ENCODE assay signal across 1 cellular context in the genomic region with DNA sequence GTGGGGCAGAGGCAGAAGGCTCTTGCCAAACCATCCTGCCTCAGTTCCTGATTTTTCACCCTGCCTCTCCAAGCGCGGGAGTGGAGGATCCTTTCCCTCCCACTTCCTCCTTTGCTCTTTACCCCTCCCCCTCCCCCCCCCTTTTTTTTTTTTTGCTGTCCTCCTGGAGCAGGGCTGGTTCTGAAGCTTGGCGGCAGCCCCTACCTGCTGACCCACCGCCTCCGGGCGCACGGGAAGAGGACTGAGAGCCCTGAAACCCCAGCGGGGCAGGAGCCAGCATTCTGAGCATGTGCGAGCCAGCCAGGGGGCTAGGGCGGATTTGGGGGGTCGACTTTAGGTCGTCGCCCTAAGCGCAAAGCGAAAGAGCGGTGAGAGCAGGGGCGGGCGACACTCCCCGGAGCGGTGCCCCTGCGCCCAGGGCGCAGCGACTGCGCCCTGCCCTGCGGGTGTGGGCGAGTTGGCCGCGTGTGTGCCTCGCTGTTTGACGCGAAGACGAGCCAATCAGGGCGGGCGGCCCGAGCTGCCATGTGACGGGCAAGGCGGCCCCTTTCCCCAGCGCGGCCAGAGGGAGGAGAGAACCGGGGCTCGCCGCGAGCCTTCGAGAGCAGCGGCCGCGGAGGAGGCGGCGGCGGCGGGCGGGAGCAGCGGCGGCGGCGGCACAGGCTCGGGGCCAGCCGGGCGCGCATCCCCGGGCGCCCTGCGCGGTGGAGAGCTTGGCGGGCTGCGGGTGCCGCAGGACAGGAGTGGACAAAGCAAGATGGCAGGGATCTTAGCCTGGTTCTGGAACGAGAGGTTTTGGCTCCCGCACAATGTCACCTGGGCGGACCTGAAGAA.
TF ChIP-seq lines count a peak whose summit lies in the region.

TSS of gene CERS6 (plus strand) at position 581 of the 834 bp plus-strand sequence. CDS start at position 758, 177 bp downstream.

TF ChIP-seq in K562, 482 proteins besides CTCF, POLR2A, EP300 and RAD21 (continued from another document and continues in another):
- TF ChIP-seq IRF9 (tag; IDR thresholded peaks at IDR 0.05) (no peak), NR2C2 (CRISPR knock-in tag; IDR thresholded peaks at IDR 0.05) (0 out of 2 replicates have a peak, but pooled peaks have one; percentile 58), NR2C2 (tag; IDR thresholded peaks at IDR 0.05) (peak; percentile 36; the same call in 1 of the 2 replicates), ZBTB1 (CRISPR knock-in tag; IDR thresholded peaks at IDR 0.05; ENCODE audit: borderline replicate concordance, low read depth) (peak; percentile 86; the same call in 1 of the 2 replicates), MTA2 (IDR thresholded peaks at IDR 0.05; ENCODE audit: low read depth) (no peak), HLTF (IDR thresholded peaks at IDR 0.05) (no peak), SNIP1 (IDR thresholded peaks at IDR 0.05; ENCODE audit: low read depth) (0 out of 2 replicates have a peak, but pooled peaks have one; percentile 51), ZNF717 (CRISPR knock-in tag; IDR thresholded peaks at IDR 0.05) (no peak), ZFP1 (CRISPR knock-in tag; IDR thresholded peaks at IDR 0.05) (no peak), ZNF23 (CRISPR knock-in tag; IDR thresholded peaks at IDR 0.05) (no peak), NFE2 (IDR thresholded peaks at IDR 0.05; ENCODE audit: low read depth) (no peak), SMARCE1 (IDR thresholded peaks at IDR 0.05) (no peak), HDAC2 (IDR thresholded peaks at IDR 0.05) (no peak), HNRNPLL (IDR thresholded peaks at IDR 0.05; ENCODE audit: low read depth, low read length, poor library complexity, severe bottlenecking) (peak; percentile 83), MTA3 (IDR thresholded peaks at IDR 0.05; ENCODE audit: borderline replicate concordance) (peak; percentile 91), TAF1 (IDR thresholded peaks at IDR 0.05; ENCODE audit: control insufficient read depth, extremely low read depth, insufficient read depth, low read length, severe bottlenecking) (peak; percentile 29), NR0B1 (IDR thresholded peaks at IDR 0.05; ENCODE audit: partially characterized antibody) (no peak), ZNF347 (CRISPR knock-in tag; IDR thresholded peaks at IDR 0.05; ENCODE audit: low read depth) (no peak), ZFX (CRISPR knock-in tag; IDR thresholded peaks at IDR 0.05) (peak; percentile 61), SREBF2 (CRISPR knock-in tag; IDR thresholded peaks at IDR 0.05) (no peak), SRSF9 (IDR thresholded peaks at IDR 0.05; ENCODE audit: borderline replicate concordance, low read depth, low read length) (no peak), PCBP1 (IDR thresholded peaks at IDR 0.05; ENCODE audit: low read depth, low read length, poor library complexity, severe bottlenecking) (peak; percentile 13), E2F6 (IDR thresholded peaks at IDR 0.05; ENCODE audit: borderline replicate concordance in 1 of 2, extremely low read depth in 1 of 2, insufficient read depth in 1 of 2, insufficient read length in 1 of 2, low read depth in 1 of 2, low read length in 1 of 2, poor library complexity in 1 of 2, severe bottlenecking in 1 of 2) (peak; percentile 96 to 99), ZNF695 (CRISPR knock-in tag; IDR thresholded peaks at IDR 0.05) (no peak), EWSR1 (IDR thresholded peaks at IDR 0.05; ENCODE audit: borderline replicate concordance, low read depth, partially characterized antibody) (no peak), ZSCAN29 (IDR thresholded peaks at IDR 0.05) (no peak), SMARCA4 (IDR thresholded peaks at IDR 0.05) (no peak), ELF1 (tag; IDR thresholded peaks at IDR 0.05) (no peak; the same call in 1 of the 2 replicates), ZC3H4 (CRISPR knock-in tag; IDR thresholded peaks at IDR 0.05; ENCODE audit: borderline replicate concordance) (no peak; the same call in 1 of the 2 replicates), PYGO2 (tag; IDR thresholded peaks at IDR 0.05) (no peak), MAFK (IDR thresholded peaks at IDR 0.05; ENCODE audit: low read length) (no peak), ZNF316 (IDR thresholded peaks at IDR 0.05) (no peak), SRSF1 (IDR thresholded peaks at IDR 0.05; ENCODE audit: low read depth, low read length) (no peak), FOXA1 (IDR thresholded peaks at IDR 0.05; ENCODE audit: borderline replicate concordance) (no peak), SLC30A9 (CRISPR knock-in tag; IDR thresholded peaks at IDR 0.05) (no peak), MCM2 (IDR thresholded peaks at IDR 0.05; ENCODE audit: low read depth) (no peak), LCOR (CRISPR knock-in tag; IDR thresholded peaks at IDR 0.05) (peak; percentile 98), RUNX1 (IDR thresholded peaks at IDR 0.05; ENCODE audit: low read depth) (no peak), KLF1 (tag; IDR thresholded peaks at IDR 0.05) (0 out of 2 replicates have a peak, but pooled peaks have one; percentile 45), ZNF830 (CRISPR knock-in tag; IDR thresholded peaks at IDR 0.05) (no peak), XRCC3 (IDR thresholded peaks at IDR 0.05) (no peak)
- TF ChIP-seq, protein P1, sequence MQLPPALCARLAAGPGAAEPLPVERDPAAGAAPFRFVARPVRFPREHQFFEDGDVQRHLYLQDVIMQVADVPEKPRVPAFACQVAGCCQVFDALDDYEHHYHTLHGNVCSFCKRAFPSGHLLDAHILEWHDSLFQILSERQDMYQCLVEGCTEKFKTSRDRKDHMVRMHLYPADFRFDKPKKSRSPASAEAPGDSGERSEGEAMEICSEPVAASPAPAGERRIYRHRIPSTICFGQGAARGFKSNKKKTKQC (CRISPR knock-in tag; IDR thresholded peaks at IDR 0.05), result peak; percentile 99
- TF ChIP-seq, protein P2, sequence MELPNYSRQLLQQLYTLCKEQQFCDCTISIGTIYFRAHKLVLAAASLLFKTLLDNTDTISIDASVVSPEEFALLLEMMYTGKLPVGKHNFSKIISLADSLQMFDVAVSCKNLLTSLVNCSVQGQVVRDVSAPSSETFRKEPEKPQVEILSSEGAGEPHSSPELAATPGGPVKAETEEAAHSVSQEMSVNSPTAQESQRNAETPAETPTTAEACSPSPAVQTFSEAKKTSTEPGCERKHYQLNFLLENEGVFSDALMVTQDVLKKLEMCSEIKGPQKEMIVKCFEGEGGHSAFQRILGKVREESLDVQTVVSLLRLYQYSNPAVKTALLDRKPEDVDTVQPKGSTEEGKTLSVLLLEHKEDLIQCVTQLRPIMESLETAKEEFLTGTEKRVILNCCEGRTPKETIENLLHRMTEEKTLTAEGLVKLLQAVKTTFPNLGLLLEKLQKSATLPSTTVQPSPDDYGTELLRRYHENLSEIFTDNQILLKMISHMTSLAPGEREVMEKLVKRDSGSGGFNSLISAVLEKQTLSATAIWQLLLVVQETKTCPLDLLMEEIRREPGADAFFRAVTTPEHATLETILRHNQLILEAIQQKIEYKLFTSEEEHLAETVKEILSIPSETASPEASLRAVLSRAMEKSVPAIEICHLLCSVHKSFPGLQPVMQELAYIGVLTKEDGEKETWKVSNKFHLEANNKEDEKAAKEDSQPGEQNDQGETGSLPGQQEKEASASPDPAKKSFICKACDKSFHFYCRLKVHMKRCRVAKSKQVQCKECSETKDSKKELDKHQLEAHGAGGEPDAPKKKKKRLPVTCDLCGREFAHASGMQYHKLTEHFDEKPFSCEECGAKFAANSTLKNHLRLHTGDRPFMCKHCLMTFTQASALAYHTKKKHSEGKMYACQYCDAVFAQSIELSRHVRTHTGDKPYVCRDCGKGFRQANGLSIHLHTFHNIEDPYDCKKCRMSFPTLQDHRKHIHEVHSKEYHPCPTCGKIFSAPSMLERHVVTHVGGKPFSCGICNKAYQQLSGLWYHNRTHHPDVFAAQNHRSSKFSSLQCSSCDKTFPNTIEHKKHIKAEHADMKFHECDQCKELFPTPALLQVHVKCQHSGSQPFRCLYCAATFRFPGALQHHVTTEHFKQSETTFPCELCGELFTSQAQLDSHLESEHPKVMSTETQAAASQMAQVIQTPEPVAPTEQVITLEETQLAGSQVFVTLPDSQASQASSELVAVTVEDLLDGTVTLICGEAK (IDR thresholded peaks at IDR 0.05), result no peak
- TF ChIP-seq, protein P2 (CRISPR knock-in tag; IDR thresholded peaks at IDR 0.05), result no peak
- TF ChIP-seq, protein P3, sequence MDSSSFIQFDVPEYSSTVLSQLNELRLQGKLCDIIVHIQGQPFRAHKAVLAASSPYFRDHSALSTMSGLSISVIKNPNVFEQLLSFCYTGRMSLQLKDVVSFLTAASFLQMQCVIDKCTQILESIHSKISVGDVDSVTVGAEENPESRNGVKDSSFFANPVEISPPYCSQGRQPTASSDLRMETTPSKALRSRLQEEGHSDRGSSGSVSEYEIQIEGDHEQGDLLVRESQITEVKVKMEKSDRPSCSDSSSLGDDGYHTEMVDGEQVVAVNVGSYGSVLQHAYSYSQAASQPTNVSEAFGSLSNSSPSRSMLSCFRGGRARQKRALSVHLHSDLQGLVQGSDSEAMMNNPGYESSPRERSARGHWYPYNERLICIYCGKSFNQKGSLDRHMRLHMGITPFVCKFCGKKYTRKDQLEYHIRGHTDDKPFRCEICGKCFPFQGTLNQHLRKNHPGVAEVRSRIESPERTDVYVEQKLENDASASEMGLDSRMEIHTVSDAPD (CRISPR knock-in tag; IDR thresholded peaks at IDR 0.05), result no peak
- TF ChIP-seq, protein P4, sequence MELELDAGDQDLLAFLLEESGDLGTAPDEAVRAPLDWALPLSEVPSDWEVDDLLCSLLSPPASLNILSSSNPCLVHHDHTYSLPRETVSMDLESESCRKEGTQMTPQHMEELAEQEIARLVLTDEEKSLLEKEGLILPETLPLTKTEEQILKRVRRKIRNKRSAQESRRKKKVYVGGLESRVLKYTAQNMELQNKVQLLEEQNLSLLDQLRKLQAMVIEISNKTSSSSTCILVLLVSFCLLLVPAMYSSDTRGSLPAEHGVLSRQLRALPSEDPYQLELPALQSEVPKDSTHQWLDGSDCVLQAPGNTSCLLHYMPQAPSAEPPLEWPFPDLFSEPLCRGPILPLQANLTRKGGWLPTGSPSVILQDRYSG (tag; conservative IDR thresholded peaks at IDR 0.05; ENCODE audit: low read depth), result no peak
- TF ChIP-seq, protein P5, sequence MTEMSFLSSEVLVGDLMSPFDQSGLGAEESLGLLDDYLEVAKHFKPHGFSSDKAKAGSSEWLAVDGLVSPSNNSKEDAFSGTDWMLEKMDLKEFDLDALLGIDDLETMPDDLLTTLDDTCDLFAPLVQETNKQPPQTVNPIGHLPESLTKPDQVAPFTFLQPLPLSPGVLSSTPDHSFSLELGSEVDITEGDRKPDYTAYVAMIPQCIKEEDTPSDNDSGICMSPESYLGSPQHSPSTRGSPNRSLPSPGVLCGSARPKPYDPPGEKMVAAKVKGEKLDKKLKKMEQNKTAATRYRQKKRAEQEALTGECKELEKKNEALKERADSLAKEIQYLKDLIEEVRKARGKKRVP (CRISPR knock-in tag; IDR thresholded peaks at IDR 0.05), result no peak
